In genomic region chr18:75360206-75360605, GRCh38 we compare ENCODE assay signal across 20 cellular contexts.
"Had no signal": no experiment of that assay in that cellular context is flagged by ENCODE, and none has a peak within 500 bp of the region (broad histone marks: within the 10 kb centered on the region; RNA-seq: fewer than 3 reads in every experiment).

No MANE protein-coding gene starts in this region.

- DNase-seq: activated CD4-positive, alpha-beta T cell treated with anti-CD3 and anti-CD28 coated beads, Interleukin-2, amount 50 U/mL, for 48 hours; activated naive CD4-positive, alpha-beta T cell treated with Interleukin-2 at 50 U/mL for 16 hours; activated naive CD8-positive, alpha-beta T cell treated with anti-CD3 and anti-CD28 coated beads, Interleukin-2, amount 10 ng/mL, durations not matched to agents 7 days and 5 days; activated T-cell treated with anti-CD3 and anti-CD28 coated beads for 4 hours; amygdala; cortex of kidney; erythroblast; foreskin melanocyte; hypothalamus; lower lobe of right lung; occipital lobe; stimulated activated CD4-positive, alpha-beta T cell treated with anti-CD3 and anti-CD28 coated beads, Interleukin-2, amount 100 ng/mL, for 24 hours; stimulated activated naive CD4-positive, alpha-beta T cell treated with Interleukin-2 at 50 U/mL for 16 hours; T-helper 17 cell; transverse colon; WERI-Rb-1 had no signal

- H3K4me3 ChIP-seq: breast epithelium, lower lobe of right lung, transverse colon, vagina had no signal

- H3K4me1 ChIP-seq: breast epithelium, lower lobe of right lung, transverse colon, vagina had no signal

- H3K27ac Mint-ChIP-seq: activated naive CD8-positive, alpha-beta T cell treated with anti-CD3 and anti-CD28 coated beads, Interleukin-2, amount 10 ng/mL, durations not matched to agents 7 days and 5 days; activated T-helper 1 cell treated with anti-CD3 and anti-CD28 coated beads, Interleukin-12 subunit alpha, Interleukin-12 subunit beta, Interleukin-2, Interleukin-4 antibody, amounts not matched to agents 30 ng/mL and 10 ng/mL and 1 ng/mL, durations not matched to agents 14 hours and 24 hours and 36 hours; nephron; T-helper 17 cell had no signal

- H3K27me3 ChIP-seq: breast epithelium, transverse colon, vagina had no signal

- H3K27ac ChIP-seq: breast epithelium, lower lobe of right lung, transverse colon, vagina, WERI-Rb-1 had no signal

- H3K36me3 ChIP-seq: breast epithelium, lower lobe of right lung, transverse colon, vagina, WERI-Rb-1 had no signal

- H3K4me1 Mint-ChIP-seq: activated naive CD8-positive, alpha-beta T cell treated with anti-CD3 and anti-CD28 coated beads, Interleukin-2, amount 10 ng/mL, durations not matched to agents 7 days and 5 days had no signal

- H3K9me3 ChIP-seq: breast epithelium, lower lobe of right lung, transverse colon, vagina had no signal

- H3K4me3 Mint-ChIP-seq: activated naive CD8-positive, alpha-beta T cell treated with anti-CD3 and anti-CD28 coated beads, Interleukin-2, amount 10 ng/mL, durations not matched to agents 7 days and 5 days; activated T-helper 1 cell treated with anti-CD3 and anti-CD28 coated beads, Interleukin-12 subunit alpha, Interleukin-12 subunit beta, Interleukin-2, Interleukin-4 antibody, amounts not matched to agents 30 ng/mL and 10 ng/mL and 1 ng/mL, durations not matched to agents 14 hours and 24 hours and 36 hours; nephron; T-helper 17 cell had no signal

- H3K36me3 Mint-ChIP-seq: activated naive CD8-positive, alpha-beta T cell treated with anti-CD3 and anti-CD28 coated beads, Interleukin-2, amount 10 ng/mL, durations not matched to agents 7 days and 5 days had no signal

- ATAC-seq: T-helper 17 cell had no signal
